ENCODE assay signal across 2 cellular contexts in the genomic region with DNA sequence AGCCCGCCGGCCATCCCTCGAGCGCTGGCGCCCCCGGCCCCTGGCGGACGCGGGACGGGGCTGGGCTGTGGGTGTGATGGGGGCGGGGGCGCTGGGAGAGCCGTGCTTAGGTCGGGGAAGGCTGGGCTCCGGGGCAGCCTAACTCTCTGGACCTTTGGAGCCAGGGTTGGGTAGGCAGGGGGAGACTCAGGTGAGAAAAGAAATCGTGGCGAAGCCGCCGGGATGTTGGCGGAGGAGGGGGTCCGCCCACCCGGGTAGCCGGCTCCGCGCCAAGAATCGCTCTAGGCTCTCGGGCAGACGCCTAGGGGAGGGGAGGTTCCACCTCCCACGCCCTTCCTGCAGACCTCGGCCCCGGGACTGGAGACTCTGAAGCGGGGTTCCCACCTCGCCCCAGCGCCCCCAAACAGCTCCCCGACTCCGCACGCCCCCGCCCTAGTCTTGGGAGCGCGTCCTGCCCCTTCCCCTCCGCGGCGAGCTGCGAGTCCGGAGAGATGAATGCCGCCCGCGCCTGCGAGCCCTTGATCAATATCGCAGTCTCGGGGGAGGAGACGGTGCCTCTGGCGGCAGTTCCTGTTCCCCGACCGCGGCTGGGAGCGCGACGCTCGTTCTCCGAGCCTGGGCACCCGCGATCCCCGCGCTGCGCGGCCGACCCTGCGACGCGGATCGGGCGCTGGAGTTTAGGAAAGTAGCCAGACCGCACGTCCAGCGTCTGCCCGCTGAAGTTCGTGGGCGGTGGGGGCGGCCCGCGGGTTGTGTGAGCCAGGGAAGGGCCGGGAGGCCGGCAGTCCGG.
A peak's percentile ranks its signal among the peaks of the same experiment; 100 is the strongest.
TF ChIP-seq lines count a peak whose summit lies in the region.

No MANE protein-coding gene starts in this region.

TF ChIP-seq in GM23338, 12 proteins besides CTCF, POLR2A, EP300 and RAD21:
- TF ChIP-seq EZH2phosphoT487 (IDR thresholded peaks at IDR 0.05; ENCODE audit: unreplicated experiment): no peak
- no peak for TF ChIP-seq ZNF331 (CRISPR knock-in tag; IDR thresholded peaks at IDR 0.05; ENCODE audit: low read depth)
- TF ChIP-seq ZNF114 (CRISPR knock-in tag; IDR thresholded peaks at IDR 0.05): no peak
- peak; percentile 67 for TF ChIP-seq EZH2 (IDR thresholded peaks at IDR 0.05; ENCODE audit: low read depth, unreplicated experiment)
- TF ChIP-seq STAT1 (IDR thresholded peaks at IDR 0.05; ENCODE audit: unreplicated experiment): no peak
- TF ChIP-seq CREB1 (CRISPR knock-in tag; IDR thresholded peaks at IDR 0.05; ENCODE audit: low read depth): no peak

TF ChIP-seq in HepG2, 621 proteins besides CTCF, POLR2A, EP300 and RAD21 (continues in another document):
- no peak for TF ChIP-seq ZNF441 (CRISPR knock-in tag; IDR thresholded peaks at IDR 0.05; ENCODE audit: borderline replicate concordance)
- TF ChIP-seq, protein P1, sequence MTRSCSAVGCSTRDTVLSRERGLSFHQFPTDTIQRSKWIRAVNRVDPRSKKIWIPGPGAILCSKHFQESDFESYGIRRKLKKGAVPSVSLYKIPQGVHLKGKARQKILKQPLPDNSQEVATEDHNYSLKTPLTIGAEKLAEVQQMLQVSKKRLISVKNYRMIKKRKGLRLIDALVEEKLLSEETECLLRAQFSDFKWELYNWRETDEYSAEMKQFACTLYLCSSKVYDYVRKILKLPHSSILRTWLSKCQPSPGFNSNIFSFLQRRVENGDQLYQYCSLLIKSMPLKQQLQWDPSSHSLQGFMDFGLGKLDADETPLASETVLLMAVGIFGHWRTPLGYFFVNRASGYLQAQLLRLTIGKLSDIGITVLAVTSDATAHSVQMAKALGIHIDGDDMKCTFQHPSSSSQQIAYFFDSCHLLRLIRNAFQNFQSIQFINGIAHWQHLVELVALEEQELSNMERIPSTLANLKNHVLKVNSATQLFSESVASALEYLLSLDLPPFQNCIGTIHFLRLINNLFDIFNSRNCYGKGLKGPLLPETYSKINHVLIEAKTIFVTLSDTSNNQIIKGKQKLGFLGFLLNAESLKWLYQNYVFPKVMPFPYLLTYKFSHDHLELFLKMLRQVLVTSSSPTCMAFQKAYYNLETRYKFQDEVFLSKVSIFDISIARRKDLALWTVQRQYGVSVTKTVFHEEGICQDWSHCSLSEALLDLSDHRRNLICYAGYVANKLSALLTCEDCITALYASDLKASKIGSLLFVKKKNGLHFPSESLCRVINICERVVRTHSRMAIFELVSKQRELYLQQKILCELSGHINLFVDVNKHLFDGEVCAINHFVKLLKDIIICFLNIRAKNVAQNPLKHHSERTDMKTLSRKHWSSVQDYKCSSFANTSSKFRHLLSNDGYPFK (CRISPR knock-in tag; IDR thresholded peaks at IDR 0.05; ENCODE audit: borderline replicate concordance): no peak
- TF ChIP-seq ZNF331 (CRISPR knock-in tag; IDR thresholded peaks at IDR 0.05): peak; percentile 23; the same call in 1 of the 2 replicates
- no peak for TF ChIP-seq NFE2 (CRISPR knock-in tag; IDR thresholded peaks at IDR 0.05)
- no peak for TF ChIP-seq ZNF552 (CRISPR knock-in tag; IDR thresholded peaks at IDR 0.05; ENCODE audit: borderline replicate concordance)
- TF ChIP-seq, protein P2, sequence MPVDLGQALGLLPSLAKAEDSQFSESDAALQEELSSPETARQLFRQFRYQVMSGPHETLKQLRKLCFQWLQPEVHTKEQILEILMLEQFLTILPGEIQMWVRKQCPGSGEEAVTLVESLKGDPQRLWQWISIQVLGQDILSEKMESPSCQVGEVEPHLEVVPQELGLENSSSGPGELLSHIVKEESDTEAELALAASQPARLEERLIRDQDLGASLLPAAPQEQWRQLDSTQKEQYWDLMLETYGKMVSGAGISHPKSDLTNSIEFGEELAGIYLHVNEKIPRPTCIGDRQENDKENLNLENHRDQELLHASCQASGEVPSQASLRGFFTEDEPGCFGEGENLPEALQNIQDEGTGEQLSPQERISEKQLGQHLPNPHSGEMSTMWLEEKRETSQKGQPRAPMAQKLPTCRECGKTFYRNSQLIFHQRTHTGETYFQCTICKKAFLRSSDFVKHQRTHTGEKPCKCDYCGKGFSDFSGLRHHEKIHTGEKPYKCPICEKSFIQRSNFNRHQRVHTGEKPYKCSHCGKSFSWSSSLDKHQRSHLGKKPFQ (CRISPR knock-in tag; IDR thresholded peaks at IDR 0.05; ENCODE audit: insufficient replicate concordance): peak; percentile 36
- TF ChIP-seq, protein P3, sequence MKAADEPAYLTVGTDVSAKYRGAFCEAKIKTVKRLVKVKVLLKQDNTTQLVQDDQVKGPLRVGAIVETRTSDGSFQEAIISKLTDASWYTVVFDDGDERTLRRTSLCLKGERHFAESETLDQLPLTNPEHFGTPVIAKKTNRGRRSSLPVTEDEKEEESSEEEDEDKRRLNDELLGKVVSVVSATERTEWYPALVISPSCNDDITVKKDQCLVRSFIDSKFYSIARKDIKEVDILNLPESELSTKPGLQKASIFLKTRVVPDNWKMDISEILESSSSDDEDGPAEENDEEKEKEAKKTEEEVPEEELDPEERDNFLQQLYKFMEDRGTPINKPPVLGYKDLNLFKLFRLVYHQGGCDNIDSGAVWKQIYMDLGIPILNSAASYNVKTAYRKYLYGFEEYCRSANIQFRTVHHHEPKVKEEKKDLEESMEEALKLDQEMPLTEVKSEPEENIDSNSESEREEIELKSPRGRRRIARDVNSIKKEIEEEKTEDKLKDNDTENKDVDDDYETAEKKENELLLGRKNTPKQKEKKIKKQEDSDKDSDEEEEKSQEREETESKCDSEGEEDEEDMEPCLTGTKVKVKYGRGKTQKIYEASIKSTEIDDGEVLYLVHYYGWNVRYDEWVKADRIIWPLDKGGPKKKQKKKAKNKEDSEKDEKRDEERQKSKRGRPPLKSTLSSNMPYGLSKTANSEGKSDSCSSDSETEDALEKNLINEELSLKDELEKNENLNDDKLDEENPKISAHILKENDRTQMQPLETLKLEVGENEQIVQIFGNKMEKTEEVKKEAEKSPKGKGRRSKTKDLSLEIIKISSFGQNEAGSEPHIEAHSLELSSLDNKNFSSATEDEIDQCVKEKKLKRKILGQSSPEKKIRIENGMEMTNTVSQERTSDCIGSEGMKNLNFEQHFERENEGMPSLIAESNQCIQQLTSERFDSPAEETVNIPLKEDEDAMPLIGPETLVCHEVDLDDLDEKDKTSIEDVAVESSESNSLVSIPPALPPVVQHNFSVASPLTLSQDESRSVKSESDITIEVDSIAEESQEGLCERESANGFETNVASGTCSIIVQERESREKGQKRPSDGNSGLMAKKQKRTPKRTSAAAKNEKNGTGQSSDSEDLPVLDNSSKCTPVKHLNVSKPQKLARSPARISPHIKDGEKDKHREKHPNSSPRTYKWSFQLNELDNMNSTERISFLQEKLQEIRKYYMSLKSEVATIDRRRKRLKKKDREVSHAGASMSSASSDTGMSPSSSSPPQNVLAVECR (CRISPR knock-in tag; IDR thresholded peaks at IDR 0.05; ENCODE audit: borderline replicate concordance): peak; percentile 22; the same call in 1 of the 2 replicates
- no peak for TF ChIP-seq ZFP1 (CRISPR knock-in tag; IDR thresholded peaks at IDR 0.05)
- TF ChIP-seq, protein P4, sequence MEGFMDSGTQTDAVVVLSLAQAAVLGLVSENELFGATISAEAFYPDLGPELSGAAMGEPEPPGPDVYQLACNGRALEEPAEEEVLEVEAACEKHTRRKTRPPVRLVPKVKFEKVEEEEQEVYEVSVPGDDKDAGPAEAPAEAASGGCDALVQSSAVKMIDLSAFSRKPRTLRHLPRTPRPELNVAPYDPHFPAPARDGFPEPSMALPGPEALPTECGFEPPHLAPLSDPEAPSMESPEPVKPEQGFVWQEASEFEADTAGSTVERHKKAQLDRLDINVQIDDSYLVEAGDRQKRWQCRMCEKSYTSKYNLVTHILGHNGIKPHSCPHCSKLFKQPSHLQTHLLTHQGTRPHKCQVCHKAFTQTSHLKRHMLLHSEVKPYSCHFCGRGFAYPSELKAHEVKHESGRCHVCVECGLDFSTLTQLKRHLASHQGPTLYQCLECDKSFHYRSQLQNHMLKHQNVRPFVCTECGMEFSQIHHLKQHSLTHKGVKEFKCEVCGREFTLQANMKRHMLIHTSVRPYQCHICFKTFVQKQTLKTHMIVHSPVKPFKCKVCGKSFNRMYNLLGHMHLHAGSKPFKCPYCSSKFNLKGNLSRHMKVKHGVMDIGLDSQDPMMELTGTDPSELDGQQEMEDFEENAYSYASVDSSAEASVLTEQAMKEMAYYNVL (CRISPR knock-in tag; IDR thresholded peaks at IDR 0.05; ENCODE audit: borderline replicate concordance): no peak
- TF ChIP-seq NR2F6 (IDR thresholded peaks at IDR 0.05): no peak
- TF ChIP-seq NR2F6 (CRISPR knock-in tag; IDR thresholded peaks at IDR 0.05): 0 out of 2 replicates have a peak, but pooled peaks have one; percentile 11
- peak; percentile 71 for TF ChIP-seq KDM2A (CRISPR knock-in tag; IDR thresholded peaks at IDR 0.05; ENCODE audit: borderline replicate concordance, low read depth)
- TF ChIP-seq, protein P5, sequence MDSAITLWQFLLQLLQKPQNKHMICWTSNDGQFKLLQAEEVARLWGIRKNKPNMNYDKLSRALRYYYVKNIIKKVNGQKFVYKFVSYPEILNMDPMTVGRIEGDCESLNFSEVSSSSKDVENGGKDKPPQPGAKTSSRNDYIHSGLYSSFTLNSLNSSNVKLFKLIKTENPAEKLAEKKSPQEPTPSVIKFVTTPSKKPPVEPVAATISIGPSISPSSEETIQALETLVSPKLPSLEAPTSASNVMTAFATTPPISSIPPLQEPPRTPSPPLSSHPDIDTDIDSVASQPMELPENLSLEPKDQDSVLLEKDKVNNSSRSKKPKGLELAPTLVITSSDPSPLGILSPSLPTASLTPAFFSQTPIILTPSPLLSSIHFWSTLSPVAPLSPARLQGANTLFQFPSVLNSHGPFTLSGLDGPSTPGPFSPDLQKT (CRISPR knock-in tag; IDR thresholded peaks at IDR 0.05; ENCODE audit: borderline replicate concordance): no peak
- TF ChIP-seq FOXO1 (CRISPR knock-in tag; IDR thresholded peaks at IDR 0.05): peak; percentile 23; the same call in 1 of the 2 replicates
- TF ChIP-seq REL (CRISPR knock-in tag; conservative IDR thresholded peaks at IDR 0.05): no peak
- no peak for TF ChIP-seq GZF1 (CRISPR knock-in tag; IDR thresholded peaks at IDR 0.05)
- no peak for TF ChIP-seq ZNF660 (CRISPR knock-in tag; IDR thresholded peaks at IDR 0.05; ENCODE audit: borderline replicate concordance, low read depth)
- TF ChIP-seq SCMH1 (CRISPR knock-in tag; IDR thresholded peaks at IDR 0.05; ENCODE audit: borderline replicate concordance): no peak
- TF ChIP-seq, protein P6, sequence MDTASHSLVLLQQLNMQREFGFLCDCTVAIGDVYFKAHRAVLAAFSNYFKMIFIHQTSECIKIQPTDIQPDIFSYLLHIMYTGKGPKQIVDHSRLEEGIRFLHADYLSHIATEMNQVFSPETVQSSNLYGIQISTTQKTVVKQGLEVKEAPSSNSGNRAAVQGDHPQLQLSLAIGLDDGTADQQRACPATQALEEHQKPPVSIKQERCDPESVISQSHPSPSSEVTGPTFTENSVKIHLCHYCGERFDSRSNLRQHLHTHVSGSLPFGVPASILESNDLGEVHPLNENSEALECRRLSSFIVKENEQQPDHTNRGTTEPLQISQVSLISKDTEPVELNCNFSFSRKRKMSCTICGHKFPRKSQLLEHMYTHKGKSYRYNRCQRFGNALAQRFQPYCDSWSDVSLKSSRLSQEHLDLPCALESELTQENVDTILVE (CRISPR knock-in tag; IDR thresholded peaks at IDR 0.05): no peak
- peak; percentile 19 for TF ChIP-seq TEAD3 (CRISPR knock-in tag; optimal IDR thresholded peaks at IDR 0.05; ENCODE audit: borderline replicate concordance)
- TF ChIP-seq ZNF138 (CRISPR knock-in tag; IDR thresholded peaks at IDR 0.05; ENCODE audit: low read depth): no peak
- TF ChIP-seq, protein P7, sequence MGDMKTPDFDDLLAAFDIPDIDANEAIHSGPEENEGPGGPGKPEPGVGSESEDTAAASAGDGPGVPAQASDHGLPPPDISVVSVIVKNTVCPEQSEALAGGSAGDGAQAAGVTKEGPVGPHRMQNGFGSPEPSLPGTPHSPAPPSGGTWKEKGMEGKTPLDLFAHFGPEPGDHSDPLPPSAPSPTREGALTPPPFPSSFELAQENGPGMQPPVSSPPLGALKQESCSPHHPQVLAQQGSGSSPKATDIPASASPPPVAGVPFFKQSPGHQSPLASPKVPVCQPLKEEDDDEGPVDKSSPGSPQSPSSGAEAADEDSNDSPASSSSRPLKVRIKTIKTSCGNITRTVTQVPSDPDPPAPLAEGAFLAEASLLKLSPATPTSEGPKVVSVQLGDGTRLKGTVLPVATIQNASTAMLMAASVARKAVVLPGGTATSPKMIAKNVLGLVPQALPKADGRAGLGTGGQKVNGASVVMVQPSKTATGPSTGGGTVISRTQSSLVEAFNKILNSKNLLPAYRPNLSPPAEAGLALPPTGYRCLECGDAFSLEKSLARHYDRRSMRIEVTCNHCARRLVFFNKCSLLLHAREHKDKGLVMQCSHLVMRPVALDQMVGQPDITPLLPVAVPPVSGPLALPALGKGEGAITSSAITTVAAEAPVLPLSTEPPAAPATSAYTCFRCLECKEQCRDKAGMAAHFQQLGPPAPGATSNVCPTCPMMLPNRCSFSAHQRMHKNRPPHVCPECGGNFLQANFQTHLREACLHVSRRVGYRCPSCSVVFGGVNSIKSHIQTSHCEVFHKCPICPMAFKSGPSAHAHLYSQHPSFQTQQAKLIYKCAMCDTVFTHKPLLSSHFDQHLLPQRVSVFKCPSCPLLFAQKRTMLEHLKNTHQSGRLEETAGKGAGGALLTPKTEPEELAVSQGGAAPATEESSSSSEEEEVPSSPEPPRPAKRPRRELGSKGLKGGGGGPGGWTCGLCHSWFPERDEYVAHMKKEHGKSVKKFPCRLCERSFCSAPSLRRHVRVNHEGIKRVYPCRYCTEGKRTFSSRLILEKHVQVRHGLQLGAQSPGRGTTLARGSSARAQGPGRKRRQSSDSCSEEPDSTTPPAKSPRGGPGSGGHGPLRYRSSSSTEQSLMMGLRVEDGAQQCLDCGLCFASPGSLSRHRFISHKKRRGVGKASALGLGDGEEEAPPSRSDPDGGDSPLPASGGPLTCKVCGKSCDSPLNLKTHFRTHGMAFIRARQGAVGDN (CRISPR knock-in tag; IDR thresholded peaks at IDR 0.05): peak; percentile 71
- TF ChIP-seq, protein P8, sequence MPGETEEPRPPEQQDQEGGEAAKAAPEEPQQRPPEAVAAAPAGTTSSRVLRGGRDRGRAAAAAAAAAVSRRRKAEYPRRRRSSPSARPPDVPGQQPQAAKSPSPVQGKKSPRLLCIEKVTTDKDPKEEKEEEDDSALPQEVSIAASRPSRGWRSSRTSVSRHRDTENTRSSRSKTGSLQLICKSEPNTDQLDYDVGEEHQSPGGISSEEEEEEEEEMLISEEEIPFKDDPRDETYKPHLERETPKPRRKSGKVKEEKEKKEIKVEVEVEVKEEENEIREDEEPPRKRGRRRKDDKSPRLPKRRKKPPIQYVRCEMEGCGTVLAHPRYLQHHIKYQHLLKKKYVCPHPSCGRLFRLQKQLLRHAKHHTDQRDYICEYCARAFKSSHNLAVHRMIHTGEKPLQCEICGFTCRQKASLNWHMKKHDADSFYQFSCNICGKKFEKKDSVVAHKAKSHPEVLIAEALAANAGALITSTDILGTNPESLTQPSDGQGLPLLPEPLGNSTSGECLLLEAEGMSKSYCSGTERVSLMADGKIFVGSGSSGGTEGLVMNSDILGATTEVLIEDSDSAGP (CRISPR knock-in tag; IDR thresholded peaks at IDR 0.05; ENCODE audit: borderline replicate concordance): 0 out of 2 replicates have a peak, but pooled peaks have one; percentile 54
- peak; percentile 26; the same call in 1 of the 2 replicates for TF ChIP-seq FOXC1 (CRISPR knock-in tag; IDR thresholded peaks at IDR 0.05; ENCODE audit: borderline replicate concordance)
- no peak for TF ChIP-seq ZSCAN30 (CRISPR knock-in tag; IDR thresholded peaks at IDR 0.05)
- TF ChIP-seq KLF11 (CRISPR knock-in tag; IDR thresholded peaks at IDR 0.05): no peak
- no peak for TF ChIP-seq ZNF615 (CRISPR knock-in tag; IDR thresholded peaks at IDR 0.05; ENCODE audit: borderline replicate concordance)
- no peak for TF ChIP-seq MAFG (CRISPR knock-in tag; IDR thresholded peaks at IDR 0.05)
- peak; percentile 85; the same call in 1 of the 2 replicates for TF ChIP-seq ZNF572 (CRISPR knock-in tag; IDR thresholded peaks at IDR 0.05)
- 0 out of 2 replicates have a peak, but pooled peaks have one; percentile 11 for TF ChIP-seq MYC (CRISPR knock-in tag; IDR thresholded peaks at IDR 0.05; ENCODE audit: borderline replicate concordance)
- TF ChIP-seq DNMT1 (CRISPR knock-in tag; IDR thresholded peaks at IDR 0.05): no peak
- no peak for TF ChIP-seq ZNF558 (CRISPR knock-in tag; IDR thresholded peaks at IDR 0.05; ENCODE audit: borderline replicate concordance)
